In genomic region chr9:131096490-131097258, GRCh38 we compare ENCODE assay signal across 8 cellular contexts. TPM values are rescaled to one million over a fixed set of nuclear protein-coding genes. Genes with fewer than 3 reads are reported as not detected.
A peak's percentile ranks its signal among the peaks of the same experiment; 100 is the strongest.
DNase-seq lines count a peak whose midpoint lies in the region; ATAC-seq and TF ChIP-seq lines count a peak whose summit lies in the region.

Gene AIF1L, plus strand, starts transcription at chr9:131096531. Its CDS starts 99 bp downstream, at chr9:131096630.

- no peak within 1 kb of the TSS for H4K8ac ChIP-seq in mesenchymal stem cell (ENCODE audit: low read length)

- TF ChIP-seq CTCF in SK-N-SH (IDR thresholded peaks at IDR 0.05) (no peak), dorsolateral prefrontal cortex (IDR thresholded peaks at IDR 0.05 in 54 of 56, conservative IDR thresholded peaks at IDR 0.05 in 2 of 56; ENCODE audit: low read depth in 1 of 56, partially characterized antibody in 56 of 56) (peak in 8 of 56 donors; percentile 0 to 12 (median 6))

- H4K20me1 ChIP-seq in SK-N-SH (ENCODE audit: insufficient read depth), result no peaks in the 10 kb centered on the region

- no peak within 1 kb of the TSS for H2BK5ac ChIP-seq in mesenchymal stem cell (ENCODE audit: low read depth, low read length, poor library complexity, severe bottlenecking)

- no peak within 1 kb of the TSS for H3K18ac ChIP-seq in mesenchymal stem cell (ENCODE audit: low read depth in 1 of 2, low read length in 2 of 2)

- peak within 1 kb of the TSS; percentile 52 for H2BK15ac ChIP-seq in mesenchymal stem cell (ENCODE audit: low read depth, poor library complexity, severe bottlenecking)

- no peak within 1 kb of the TSS for H2BK12ac ChIP-seq in mesenchymal stem cell (ENCODE audit: low read length in 2 of 2)

- no peak within 1 kb of the TSS for H3K14ac ChIP-seq in mesenchymal stem cell (ENCODE audit: low read length in 2 of 2)

- CTCF ChIA-PET in activated CD4-positive, alpha-beta T cell treated with anti-CD3 and anti-CD28 coated beads for 36 hours (lab: Charles Lee), result interaction anchor here (0.6 to 2.1 kb wide), 2 partner anchors 18 to 39 kb away, joined by 3 to 4 read pairs; no protein-coding TSS in a partner anchor
- CTCF ChIA-PET in SK-N-SH (lab: Yijun Ruan, JAX), result interaction anchor here (0.6 to 3.1 kb wide), 3 partner anchors 40 to 644 kb away, joined by 3 to 11 read pairs (median 3); no protein-coding TSS in a partner anchor

- 17% methylated on average over 39 of the region's 85 CpGs for WGBS in SK-N-SH (ENCODE audit: low lambda C conversion rate)
- WGBS in mesenchymal stem cell, result 2% methylated on average over 58 of the region's 85 CpGs

- POLR2A ChIA-PET in activated CD4-positive, alpha-beta T cell treated with anti-CD3 and anti-CD28 coated beads for 36 hours (lab: Charles Lee), result no interaction called here
- POLR2A ChIA-PET in SK-N-SH (lab: Yijun Ruan, JAX), result interaction anchor here (0.9 to 1.0 kb wide), 2 partner anchors 12 to 29 kb away, joined by 3 read pairs; partner anchors contain the start of gene NUP214

- no peaks in the 10 kb centered on the region for H3K9me3 ChIP-seq in SK-N-SH
- H3K9me3 ChIP-seq in mesenchymal stem cell (ENCODE audit: control insufficient read depth, low read length), result no peaks in the 10 kb centered on the region

- H3K36me3 Mint-ChIP-seq in activated CD4-positive, alpha-beta T cell treated with anti-CD3 and anti-CD28 coated beads for 36 hours (ENCODE audit: low read depth), result no peaks in the 10 kb centered on the region

- intact Hi-C loops in activated CD4-positive, alpha-beta T cell treated with anti-CD3 and anti-CD28 coated beads for 36 hours (cut with DNase I, micrococcal nuclease), result loop anchor here in 1 of 2 experiments (1.0 kb wide), 1 partner anchor 29 kb away; the partner anchor contains the start of gene NUP214
- intact Hi-C loops in dorsolateral prefrontal cortex (cut with DNase I), result loop anchor here (2.0 to 5.0 kb wide), 2 partner anchors 14 to 39 kb away; no protein-coding TSS in a partner anchor

- H3K27me3 Mint-ChIP-seq in activated CD4-positive, alpha-beta T cell treated with anti-CD3 and anti-CD28 coated beads for 36 hours, result peaks cover 28% of the 10 kb centered on the region

- H3K79me1 ChIP-seq in mesenchymal stem cell (replicated peaks; ENCODE audit: low read length, poor library complexity, severe bottlenecking), result no peaks in the 10 kb centered on the region

- TF ChIP-seq RAD21 in SK-N-SH (IDR thresholded peaks at IDR 0.05; ENCODE audit: low read length), result no peak

- TF ChIP-seq EP300 in SK-N-SH (IDR thresholded peaks at IDR 0.05; ENCODE audit: borderline replicate concordance in 1 of 2, low read depth in 1 of 2, low read length in 1 of 2), result no peak

- H3K79me2 ChIP-seq in SK-N-SH (ENCODE audit: insufficient read depth), result no peaks in the 10 kb centered on the region

- H3K4me1 Mint-ChIP-seq in activated CD4-positive, alpha-beta T cell treated with anti-CD3 and anti-CD28 coated beads for 36 hours, result peaks cover 3% of the 10 kb centered on the region

- H3K9ac ChIP-seq in SK-N-SH, result no peak within 1 kb of the TSS
- peak within 1 kb of the TSS; percentile 11 for H3K9ac ChIP-seq in mesenchymal stem cell (ENCODE audit: low read length)

- no peaks in the 10 kb centered on the region for H3K9me3 Mint-ChIP-seq in activated CD4-positive, alpha-beta T cell treated with anti-CD3 and anti-CD28 coated beads for 36 hours (ENCODE audit: low read depth)

- H3K9me2 ChIP-seq in SK-N-SH, result no peaks in the 10 kb centered on the region

- H2AK5ac ChIP-seq in mesenchymal stem cell (ENCODE audit: low read length, severe bottlenecking), result no peak within 1 kb of the TSS

- H3K27me3 ChIP-seq in SK-N-SH (ENCODE audit: insufficient read depth) (peaks cover 27% of the 10 kb centered on the region), dorsolateral prefrontal cortex (peaks cover 0 to 51% (median 11%) of the 10 kb centered on the region in 45 donors), mesenchymal stem cell (ENCODE audit: control insufficient read depth in 1 of 2, insufficient read depth in 1 of 2, low read length in 2 of 2) (peaks cover 16 to 50% of the 10 kb centered on the region in 2 experiments)

- H3K4me3 Mint-ChIP-seq in activated CD4-positive, alpha-beta T cell treated with anti-CD3 and anti-CD28 coated beads for 36 hours, result peak within 1 kb of the TSS; percentile 63

- DNase-seq in activated CD4-positive, alpha-beta T cell treated with anti-CD3 and anti-CD28 coated beads for 36 hours, result peak; percentile 45
- no peak for DNase-seq in activated CD4-positive, alpha-beta T cell treated with anti-CD3 and anti-CD28 coated beads, Interleukin-2, amount 50 U/mL, for 1 hour
- DNase-seq in SK-N-SH (peak; percentile 77), dorsolateral prefrontal cortex (peak in 1 of 10 donors; percentile 61), mesenchymal stem cell (no peak), substantia nigra (lab: John Stamatoyannopoulos, UW) (peak in 9 of 49 donors; percentile 12 to 65 (median 27)), kidney glomerular epithelial cell (lab: John Stamatoyannopoulos, UW) (no peak), Ammon's horn (ENCODE audit: low spot score) (no peak)

- H2BK120ac ChIP-seq in mesenchymal stem cell (ENCODE audit: low read depth, low read length), result no peak within 1 kb of the TSS

- H3K4ac ChIP-seq in mesenchymal stem cell (ENCODE audit: low read depth in 1 of 2, low read length in 2 of 2), result no peak within 1 kb of the TSS

- H2AFZ ChIP-seq in SK-N-SH (ENCODE audit: low read depth), result peak within 1 kb of the TSS; percentile 18; the same call in 1 of the 2 replicates
- no peak within 1 kb of the TSS for H2AFZ ChIP-seq in mesenchymal stem cell (ENCODE audit: low read depth, low read length)

- H4K91ac ChIP-seq in mesenchymal stem cell (ENCODE audit: low read length), result no peak within 1 kb of the TSS

- H3K4me2 ChIP-seq in SK-N-SH (peak within 1 kb of the TSS; percentile 74), mesenchymal stem cell (ENCODE audit: low read length, poor library complexity, severe bottlenecking) (peak within 1 kb of the TSS; percentile 95)

- H3F3A ChIP-seq in SK-N-SH (replicated peaks; ENCODE audit: insufficient read depth), result no peaks in the 10 kb centered on the region

- H3K27ac ChIP-seq in SK-N-SH (ENCODE audit: low read depth in 2 of 2, low read length in 1 of 2), result no peak within 1 kb of the TSS
- peak within 1 kb of the TSS in 58 of 59 donors; percentile 33 to 93 (median 81) for H3K27ac ChIP-seq in dorsolateral prefrontal cortex
- no peak within 1 kb of the TSS for H3K27ac ChIP-seq in mesenchymal stem cell (ENCODE audit: low read length, poor library complexity, severe bottlenecking)
- H3K27ac ChIP-seq in substantia nigra (ENCODE audit: low read depth, low read length, poor library complexity, severe bottlenecking), result peak within 1 kb of the TSS; percentile 85

- H3K23ac ChIP-seq in mesenchymal stem cell (ENCODE audit: low read length in 2 of 2), result no peak within 1 kb of the TSS

- peaks cover 0 to 24% of the 10 kb centered on the region in 2 experiments; a peak in 1 of 4 replicates for H3K4me1 ChIP-seq in SK-N-SH (ENCODE audit: control insufficient read depth in 1 of 2, insufficient read depth in 2 of 2, low read depth in 1 of 2, low read length in 1 of 2)
- peaks cover 54% of the 10 kb centered on the region for H3K4me1 ChIP-seq in mesenchymal stem cell (ENCODE audit: control insufficient read depth, insufficient read depth, low read depth, low read length)

- H3K36me3 ChIP-seq in SK-N-SH (replicated peaks in 1 of 2; ENCODE audit: control insufficient read depth in 1 of 2, insufficient read depth in 2 of 2, low read length in 1 of 2), result no peaks in the 10 kb centered on the region
- peaks cover 0 to 3% of the 10 kb centered on the region in 2 experiments for H3K36me3 ChIP-seq in mesenchymal stem cell (ENCODE audit: control insufficient read depth in 1 of 2, insufficient read depth in 2 of 2, low read depth in 1 of 2, low read length in 2 of 2)

- H3K4me3 ChIP-seq in SK-N-SH (ENCODE audit: low read depth in 2 of 2, low read length in 1 of 2) (peak within 1 kb of the TSS; percentile 49 to 53), dorsolateral prefrontal cortex (peak within 1 kb of the TSS; percentile 53 to 85 (median 72)), mesenchymal stem cell (ENCODE audit: insufficient read depth in 1 of 2, low read depth in 1 of 2, low read length in 2 of 2) (peak within 1 kb of the TSS; percentile 63 to 68)

- ATAC-seq in activated CD4-positive, alpha-beta T cell treated with anti-CD3 and anti-CD28 coated beads for 36 hours, result peak; percentile 39

- no peak within 1 kb of the TSS for H3K27ac Mint-ChIP-seq in activated CD4-positive, alpha-beta T cell treated with anti-CD3 and anti-CD28 coated beads for 36 hours

TF ChIP-seq in SK-N-SH, 30 proteins besides CTCF, POLR2A, EP300 and RAD21:
- TF ChIP-seq MXI1 (IDR thresholded peaks at IDR 0.05; ENCODE audit: low read depth, low read length), result no peak
- no peak for TF ChIP-seq USF1 (IDR thresholded peaks at IDR 0.05; ENCODE audit: borderline replicate concordance, low read depth)
- TF ChIP-seq YY1 (IDR thresholded peaks at IDR 0.05; ENCODE audit: low read depth), result no peak
- no peak for TF ChIP-seq ELF1 (IDR thresholded peaks at IDR 0.05)
- TF ChIP-seq SIN3A (IDR thresholded peaks at IDR 0.05; ENCODE audit: borderline replicate concordance, low read depth, low read length), result no peak
- no peak for TF ChIP-seq GABPA (IDR thresholded peaks at IDR 0.05; ENCODE audit: low read depth)

RNA-seq across cellular contexts. Expression of gene AIF1L, which starts in this region (rescaled TPM):
- 1 to 10 TPM; 1.0 to 1.4 TPM for total RNA-seq in activated CD4-positive, alpha-beta T cell treated with anti-CD3 and anti-CD28 coated beads for 36 hours
- 0.26 and 0.50 TPM in 2 replicates for polyA plus RNA-seq in SK-N-SH (2012; rRNA removed)
- 0.28 and 0.45 TPM in 2 replicates for polyA plus RNA-seq in SK-N-SH (2012; cell fraction: cytosol; rRNA removed)
- 0.24 and 0.38 TPM in 2 replicates for polyA plus RNA-seq in SK-N-SH (2012; cell fraction: nucleus; rRNA removed)
- total RNA-seq in dorsolateral prefrontal cortex, result 100 to 1,000 TPM in 30 of 120 experiments, 10 to 100 TPM in 90; 23.4 to 303 (median 71.6) TPM
- polyA plus RNA-seq in mesenchymal stem cell (2013, experiment 1 of 2), result 0.06 TPM
- polyA plus RNA-seq in mesenchymal stem cell (2013, experiment 2 of 2), result 0.04 TPM

Comparison
In these comparisons a context has a peak if more than half of its experiments do, and no peak if none do; other contexts are left out.
1. RNA of gene AIF1L (total RNA-seq): 23.4 to 303 TPM in dorsolateral prefrontal cortex; 1.0 to 1.4 TPM in activated CD4-positive, alpha-beta T cell treated with anti-CD3 and anti-CD28 coated beads for 36 hours; every median in the first group is over 10 times any median in the second.
2. Peak in DNase-seq, H3K4me3 ChIP-seq and H3K4me2 ChIP-seq in SK-N-SH; RNA of the gene not detected or under 1 TPM.
3. H3K27ac ChIP-seq: peak in dorsolateral prefrontal cortex (58 of 59) and substantia nigra (single experiment); none in SK-N-SH (0 of 2) and mesenchymal stem cell (single experiment).
4. Peak in every context shown above with its lines, with median percentiles within 50 percentile points of each other: H3K4me3 ChIP-seq.